In the genomic region with DNA sequence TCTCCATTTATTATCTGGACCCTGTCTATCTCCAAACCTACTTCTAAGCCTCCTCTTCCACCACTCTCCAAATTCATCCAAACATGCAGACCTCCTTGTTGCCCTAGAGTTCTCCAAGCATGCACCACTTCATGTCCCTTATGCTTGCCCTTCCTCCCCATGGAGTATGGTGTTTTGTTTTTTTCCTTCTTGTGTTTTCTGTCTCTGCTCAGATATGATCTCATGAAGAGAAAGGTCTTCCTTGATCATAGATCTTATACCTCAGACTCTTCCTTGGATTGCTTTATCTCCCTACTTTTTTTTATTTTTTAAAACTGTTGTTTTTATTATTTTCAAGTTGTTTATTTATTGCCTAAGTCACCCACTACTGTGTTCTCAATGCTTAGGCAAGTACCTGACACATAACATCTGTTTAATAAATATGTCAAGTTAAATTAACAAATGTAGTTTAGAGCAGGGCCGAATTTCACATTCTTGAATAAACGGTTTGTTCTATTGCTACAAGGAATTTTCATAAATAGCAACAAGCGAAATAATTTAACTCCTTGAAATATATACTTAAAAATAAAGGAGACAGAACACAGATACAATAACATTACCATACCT, we compare ENCODE assay signal across 8 cellular contexts.
DNase-seq lines count a peak whose midpoint lies in the region; ATAC-seq and TF ChIP-seq lines count a peak whose summit lies in the region.
"Had no signal": no experiment of that assay in that cellular context is flagged by ENCODE, and none has a peak within 500 bp of the region (broad histone marks: within the 10 kb centered on the region; RNA-seq: fewer than 3 reads in every experiment).

No MANE protein-coding gene starts in this region.

- no peaks in the 10 kb centered on the region for H3K36me3 Mint-ChIP-seq in stimulated activated memory B cell treated with anti-CD40 and anti-IgM and Interleukin-4, amounts not matched to agents 10 μg/mL and 1 μg/mL and 100 μg/mL, for 72 hours

- peak; percentile 60 for DNase-seq in fibroblast of mammary gland (ENCODE audit: low read depth)
- DNase-seq in smooth muscle cell (lab: John Stamatoyannopoulos, UW; ENCODE audit: unreplicated experiment), result no peak
- no peak for DNase-seq in dedifferentiated amniotic fluid mesenchymal stem cell (ENCODE audit: extremely low spot score)
- no peak for DNase-seq in ecto neural progenitor cell (ENCODE audit: low spot score)

- H3K79me2 ChIP-seq in OCI-LY3 (ENCODE audit: low read length), result no peaks in the 10 kb centered on the region
- H3K79me2 ChIP-seq in smooth muscle cell (ENCODE audit: low read depth), result no peaks in the 10 kb centered on the region

- WGBS in smooth muscle cell (ENCODE audit: low lambda C conversion rate), result 87% methylated on average over 3 of the region's 3 CpGs

- no peak overlapping the region for H3K9ac ChIP-seq in OCI-LY3 (ENCODE audit: low read length)
- no peak overlapping the region for H3K9ac ChIP-seq in smooth muscle cell (ENCODE audit: low read depth)

- H2AFZ ChIP-seq in OCI-LY3 (ENCODE audit: low read depth, low read length) (no peak overlapping the region), smooth muscle cell (ENCODE audit: low read depth) (no peak overlapping the region)

- no peak for TF ChIP-seq CTCF in OCI-LY3 (IDR thresholded peaks at IDR 0.05; ENCODE audit: low read depth, low read length)
- no peak for TF ChIP-seq CTCF in fibroblast of mammary gland (conservative IDR thresholded peaks at IDR 0.05; ENCODE audit: control insufficient read depth, insufficient read depth, low read depth, low read length)
- no peak for TF ChIP-seq CTCF in smooth muscle cell (IDR thresholded peaks at IDR 0.05; ENCODE audit: borderline replicate concordance, insufficient read depth, poor library complexity, severe bottlenecking)

- H3K4me3 Mint-ChIP-seq in stimulated activated memory B cell treated with anti-CD40 and anti-IgM and Interleukin-4, amounts not matched to agents 10 μg/mL and 1 μg/mL and 100 μg/mL, for 72 hours, result no peak overlapping the region

- H4K20me1 ChIP-seq in OCI-LY3 (ENCODE audit: insufficient read depth, low read length) (no peaks in the 10 kb centered on the region), smooth muscle cell (ENCODE audit: low read depth) (no peaks in the 10 kb centered on the region)

- H3K9me3 ChIP-seq in OCI-LY3 (ENCODE audit: insufficient read depth, low read length) (no peaks in the 10 kb centered on the region), smooth muscle cell (replicated peaks; ENCODE audit: low read depth) (no peaks in the 10 kb centered on the region)

- ATAC-seq in GM21390 (IDR thresholded peaks at IDR 0.05; ENCODE audit: unreplicated experiment), result peak; percentile 17
- ATAC-seq in stimulated activated memory B cell treated with anti-CD40 and anti-IgM and Interleukin-4, amounts not matched to agents 10 μg/mL and 1 μg/mL and 100 μg/mL, for 72 hours, result no peak

- H3K27me3 Mint-ChIP-seq in stimulated activated memory B cell treated with anti-CD40 and anti-IgM and Interleukin-4, amounts not matched to agents 10 μg/mL and 1 μg/mL and 100 μg/mL, for 72 hours, result no peaks in the 10 kb centered on the region

- H3K27ac Mint-ChIP-seq in stimulated activated memory B cell treated with anti-CD40 and anti-IgM and Interleukin-4, amounts not matched to agents 10 μg/mL and 1 μg/mL and 100 μg/mL, for 72 hours, result no peak overlapping the region

- H3K4me1 ChIP-seq in OCI-LY3 (ENCODE audit: low read length) (peaks cover 13% of the 10 kb centered on the region), smooth muscle cell (ENCODE audit: low read depth) (peaks cover 5% of the 10 kb centered on the region)

- no peak overlapping the region for H3K27ac ChIP-seq in OCI-LY3 (ENCODE audit: low read length)
- H3K27ac ChIP-seq in smooth muscle cell (ENCODE audit: low read depth), result peak overlapping the region; percentile 86
- H3K27ac ChIP-seq: epithelial cell of prostate had no signal

- H3F3A ChIP-seq in smooth muscle cell (ENCODE audit: low read depth), result peaks cover 9% of the 10 kb centered on the region

- H3K4me1 Mint-ChIP-seq in stimulated activated memory B cell treated with anti-CD40 and anti-IgM and Interleukin-4, amounts not matched to agents 10 μg/mL and 1 μg/mL and 100 μg/mL, for 72 hours, result no peaks in the 10 kb centered on the region

- H3K9me3 Mint-ChIP-seq in stimulated activated memory B cell treated with anti-CD40 and anti-IgM and Interleukin-4, amounts not matched to agents 10 μg/mL and 1 μg/mL and 100 μg/mL, for 72 hours, result peaks cover 10% of the 10 kb centered on the region

- H3K4me3 ChIP-seq in OCI-LY3 (ENCODE audit: low read length) (no peak overlapping the region), fibroblast of mammary gland (ENCODE audit: control insufficient read depth, low read depth, low read length) (no peak overlapping the region), smooth muscle cell (no peak overlapping the region)

- H3K36me3 ChIP-seq in OCI-LY3 (replicated peaks; ENCODE audit: low read depth, low read length) (no peaks in the 10 kb centered on the region), smooth muscle cell (ENCODE audit: low read depth) (no peaks in the 10 kb centered on the region)

- no peaks in the 10 kb centered on the region for H3K27me3 ChIP-seq in OCI-LY3 (ENCODE audit: low read depth, low read length)
- no peaks in the 10 kb centered on the region for H3K27me3 ChIP-seq in smooth muscle cell (ENCODE audit: low read depth)

- H3K4me2 ChIP-seq in OCI-LY3 (ENCODE audit: low read length) (peak overlapping the region; percentile 58), smooth muscle cell (peak overlapping the region; percentile 72)
